34 cellular contexts compared by ENCODE assay signal in the genomic region with DNA sequence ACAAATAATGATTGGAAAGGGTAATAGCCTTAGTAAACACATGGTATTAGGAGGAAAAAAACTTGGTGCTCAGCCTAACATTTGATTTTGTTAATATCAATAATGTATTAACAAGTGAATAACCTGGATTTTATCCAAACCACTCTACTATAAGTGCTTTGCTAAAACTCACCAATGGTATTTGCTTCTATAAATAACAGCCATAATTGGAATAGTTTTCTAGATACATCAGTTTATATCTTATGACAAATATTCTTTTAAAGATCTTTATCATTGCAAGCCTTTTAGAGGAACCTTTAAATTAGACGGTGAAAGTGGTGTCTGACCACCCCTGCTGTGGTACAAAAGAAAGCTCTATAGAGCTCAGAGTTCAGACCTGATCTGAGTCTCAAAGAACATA.
"Had no signal": no experiment of that assay in that cellular context is flagged by ENCODE, and none has a peak within 500 bp of the region (broad histone marks: within the 10 kb centered on the region; RNA-seq: fewer than 3 reads in every experiment).

No MANE protein-coding gene starts in this region.

- H3K4me3 Mint-ChIP-seq: activated CD4-positive, alpha-beta memory T cell treated with anti-CD3 and anti-CD28 coated beads for 36 hours; activated CD4-positive, alpha-beta T cell treated with anti-CD3 and anti-CD28 coated beads for 36 hours; activated CD4-positive, alpha-beta T cell treated with anti-CD3 and anti-CD28 coated beads, Interleukin-2, amount 10 ng/mL, durations not matched to agents 24 days and 14 days; activated CD8-positive, alpha-beta memory T cell treated with anti-CD3 and anti-CD28 coated beads, Interleukin-2, amount 10 ng/mL, durations not matched to agents 7 days and 5 days; activated CD8-positive, alpha-beta T cell treated with anti-CD3 and anti-CD28 coated beads, Interleukin-2, amount 10 ng/mL, durations not matched to agents 7 days and 5 days; activated naive CD4-positive, alpha-beta T cell treated with anti-CD3 and anti-CD28 coated beads for 36 hours; activated naive CD4-positive, alpha-beta T cell treated with anti-CD3 and anti-CD28 coated beads, Interleukin-2, amount 50 U/mL, for 24 hours; activated naive CD8-positive, alpha-beta T cell treated with anti-CD3 and anti-CD28 coated beads for 36 hours; activated naive CD8-positive, alpha-beta T cell treated with anti-CD3 and anti-CD28 coated beads, Interleukin-2, amount 50 U/mL, for 24 hours; activated T-helper 1 cell treated with anti-CD3 and anti-CD28 coated beads, Interleukin-12 subunit alpha, Interleukin-12 subunit beta, Interleukin-2, Interleukin-4 antibody, amounts not matched to agents 30 ng/mL and 10 ng/mL and 1 ng/mL, durations not matched to agents 14 hours and 24 hours and 36 hours; central memory CD8-positive, alpha-beta T cell; dendritic cell treated with granulocyte-macrophage colony-stimulating factor and Interleukin-4, amounts not matched to agents 40 ng/mL and 50 ng/mL, for 4 days; effector memory CD8-positive, alpha-beta T cell; T-helper 17 cell; T-helper 2 cell treated with Interferon-gamma antibody and Interleukin-4, amounts not matched to agents 5 μg/mL and 100 μg/mL, for 36 hours had no signal

- H3K4me1 Mint-ChIP-seq: activated CD4-positive, alpha-beta T cell treated with anti-CD3 and anti-CD28 coated beads for 36 hours; activated CD4-positive, alpha-beta T cell treated with anti-CD3 and anti-CD28 coated beads, Interleukin-2, amount 10 ng/mL, durations not matched to agents 24 days and 14 days; activated CD8-positive, alpha-beta memory T cell treated with anti-CD3 and anti-CD28 coated beads, Interleukin-2, amount 10 ng/mL, durations not matched to agents 7 days and 5 days; activated naive CD4-positive, alpha-beta T cell treated with anti-CD3 and anti-CD28 coated beads, Interleukin-2, amount 50 U/mL, for 24 hours; activated naive CD8-positive, alpha-beta T cell treated with anti-CD3 and anti-CD28 coated beads for 36 hours; activated naive CD8-positive, alpha-beta T cell treated with anti-CD3 and anti-CD28 coated beads, Interleukin-2, amount 50 U/mL, for 24 hours; central memory CD8-positive, alpha-beta T cell; T-helper 17 cell had no signal

- H3K36me3 Mint-ChIP-seq: activated CD4-positive, alpha-beta memory T cell treated with anti-CD3 and anti-CD28 coated beads for 36 hours; activated CD8-positive, alpha-beta memory T cell treated with anti-CD3 and anti-CD28 coated beads, Interleukin-2, amount 10 ng/mL, durations not matched to agents 7 days and 5 days; activated naive CD4-positive, alpha-beta T cell treated with anti-CD3 and anti-CD28 coated beads, Interleukin-2, amount 50 U/mL, for 24 hours; activated naive CD8-positive, alpha-beta T cell treated with anti-CD3 and anti-CD28 coated beads for 36 hours had no signal

- H3K9me3 Mint-ChIP-seq: activated CD4-positive, alpha-beta T cell treated with anti-CD3 and anti-CD28 coated beads, Interleukin-2, amount 10 ng/mL, durations not matched to agents 24 days and 14 days; activated naive CD8-positive, alpha-beta T cell treated with anti-CD3 and anti-CD28 coated beads for 36 hours; activated T-helper 1 cell treated with anti-CD3 and anti-CD28 coated beads, Interleukin-12 subunit alpha, Interleukin-12 subunit beta, Interleukin-2, Interleukin-4 antibody, amounts not matched to agents 30 ng/mL and 10 ng/mL and 1 ng/mL, durations not matched to agents 14 hours and 24 hours and 36 hours; dendritic cell treated with granulocyte-macrophage colony-stimulating factor and Interleukin-4, amounts not matched to agents 40 ng/mL and 50 ng/mL, for 4 days; T-helper 2 cell treated with Interferon-gamma antibody and Interleukin-4, amounts not matched to agents 5 μg/mL and 100 μg/mL, for 36 hours had no signal

- H3K79me2 ChIP-seq: hepatocyte had no signal

- H3K27me3 Mint-ChIP-seq: activated CD4-positive, alpha-beta memory T cell treated with anti-CD3 and anti-CD28 coated beads for 36 hours; activated CD4-positive, alpha-beta T cell treated with anti-CD3 and anti-CD28 coated beads for 36 hours; activated CD4-positive, alpha-beta T cell treated with anti-CD3 and anti-CD28 coated beads, Interleukin-2, amount 10 ng/mL, durations not matched to agents 24 days and 14 days; activated CD8-positive, alpha-beta memory T cell treated with anti-CD3 and anti-CD28 coated beads, Interleukin-2, amount 10 ng/mL, durations not matched to agents 7 days and 5 days; activated naive CD4-positive, alpha-beta T cell treated with anti-CD3 and anti-CD28 coated beads, Interleukin-2, amount 50 U/mL, for 24 hours; activated naive CD8-positive, alpha-beta T cell treated with anti-CD3 and anti-CD28 coated beads for 36 hours; central memory CD8-positive, alpha-beta T cell; dendritic cell treated with granulocyte-macrophage colony-stimulating factor and Interleukin-4, amounts not matched to agents 40 ng/mL and 50 ng/mL, for 4 days; effector memory CD8-positive, alpha-beta T cell; T-helper 17 cell had no signal

- H3K27me3 ChIP-seq: adrenal gland, brain microvascular endothelial cell, esophagus muscularis mucosa, foreskin keratinocyte, gastrocnemius medialis, heart left ventricle, hepatocyte had no signal

- H3K4me2 ChIP-seq: hepatocyte had no signal

- H3K27ac Mint-ChIP-seq: activated CD4-positive, alpha-beta memory T cell treated with anti-CD3 and anti-CD28 coated beads for 36 hours; activated CD4-positive, alpha-beta T cell treated with anti-CD3 and anti-CD28 coated beads for 36 hours; activated CD4-positive, alpha-beta T cell treated with anti-CD3 and anti-CD28 coated beads, Interleukin-2, amount 10 ng/mL, durations not matched to agents 24 days and 14 days; activated CD8-positive, alpha-beta memory T cell treated with anti-CD3 and anti-CD28 coated beads, Interleukin-2, amount 10 ng/mL, durations not matched to agents 7 days and 5 days; activated CD8-positive, alpha-beta T cell treated with anti-CD3 and anti-CD28 coated beads, Interleukin-2, amount 10 ng/mL, durations not matched to agents 7 days and 5 days; activated naive CD4-positive, alpha-beta T cell treated with anti-CD3 and anti-CD28 coated beads for 36 hours; activated naive CD4-positive, alpha-beta T cell treated with anti-CD3 and anti-CD28 coated beads, Interleukin-2, amount 50 U/mL, for 24 hours; activated naive CD8-positive, alpha-beta T cell treated with anti-CD3 and anti-CD28 coated beads for 36 hours; activated naive CD8-positive, alpha-beta T cell treated with anti-CD3 and anti-CD28 coated beads, Interleukin-2, amount 50 U/mL, for 24 hours; activated T-helper 1 cell treated with anti-CD3 and anti-CD28 coated beads, Interleukin-12 subunit alpha, Interleukin-12 subunit beta, Interleukin-2, Interleukin-4 antibody, amounts not matched to agents 30 ng/mL and 10 ng/mL and 1 ng/mL, durations not matched to agents 14 hours and 24 hours and 36 hours; activated T-helper 2 cell treated with anti-CD3 and anti-CD28 coated beads, Interferon-gamma antibody, Interleukin-2, Interleukin-4, amounts not matched to agents 10 μg/mL and 5 μg/mL and 100 μg/mL, durations not matched to agents 14 hours and 24 hours and 36 hours; dendritic cell treated with granulocyte-macrophage colony-stimulating factor and Interleukin-4, amounts not matched to agents 40 ng/mL and 50 ng/mL, for 4 days; effector memory CD8-positive, alpha-beta T cell; T-helper 17 cell; T-helper 2 cell treated with Interferon-gamma antibody and Interleukin-4, amounts not matched to agents 5 μg/mL and 100 μg/mL, for 36 hours had no signal

- H3K9me3 ChIP-seq: adrenal gland, esophagus muscularis mucosa, gastrocnemius medialis had no signal

- H3K4me1 ChIP-seq: adrenal gland, esophagus muscularis mucosa, foreskin keratinocyte, gastrocnemius medialis, heart left ventricle had no signal

- DNase-seq: activated CD4-positive, alpha-beta memory T cell treated with anti-CD3 and anti-CD28 coated beads for 36 hours; activated CD4-positive, alpha-beta T cell treated with anti-CD3 and anti-CD28 coated beads for 36 hours; activated CD4-positive, alpha-beta T cell treated with anti-CD3 and anti-CD28 coated beads, Interleukin-2, amount 10 ng/mL, durations not matched to agents 24 days and 14 days; activated CD4-positive, CD25-positive, alpha-beta regulatory T cell; activated CD4-positive, CD25-positive, alpha-beta regulatory T cell treated with anti-CD3 and anti-CD28 coated beads, Interleukin-2, amount 50 U/mL, for 72 hours; activated CD8-positive, alpha-beta memory T cell treated with anti-CD3 and anti-CD28 coated beads, Interleukin-2, amount 10 ng/mL, durations not matched to agents 7 days and 5 days; activated CD8-positive, alpha-beta memory T cell treated with anti-CD3 and anti-CD28 coated beads, Interleukin-2, amount 50 U/mL, for 4 hours; activated CD8-positive, alpha-beta T cell treated with anti-CD3 and anti-CD28 coated beads, Interleukin-2, amount 10 ng/mL, durations not matched to agents 7 days and 5 days; activated effector memory CD4-positive, alpha-beta T cell treated with anti-CD3 and anti-CD28 coated beads, Interleukin-2, amount 50 U/mL, for 16 hours; activated naive CD4-positive, alpha-beta T cell treated with anti-CD3 and anti-CD28 coated beads for 36 hours; activated naive CD8-positive, alpha-beta T cell treated with anti-CD3 and anti-CD28 coated beads for 36 hours; activated naive CD8-positive, alpha-beta T cell treated with anti-CD3 and anti-CD28 coated beads, Interleukin-2, amount 50 U/mL, for 24 hours; activated T-cell treated with anti-CD3 and anti-CD28 coated beads, Interleukin-2, amount 50 U/mL, for 1 hour; activated T-cell treated with anti-CD3 and anti-CD28 coated beads, Interleukin-2, amount 50 U/mL, for 48 hours; adrenal gland; brain microvascular endothelial cell; dorsolateral prefrontal cortex; effector CD4-positive, alpha-beta T cell; effector memory CD8-positive, alpha-beta T cell; erythroblast; gastrocnemius medialis; glutamatergic neuron; heart left ventricle; T-helper 17 cell had no signal

- H3K36me3 ChIP-seq: adrenal gland, brain microvascular endothelial cell, esophagus muscularis mucosa, gastrocnemius medialis, heart left ventricle had no signal

- H3K27ac ChIP-seq: adrenal gland, brain microvascular endothelial cell, coronary artery, dorsolateral prefrontal cortex, esophagus muscularis mucosa, foreskin keratinocyte, gastrocnemius medialis, heart left ventricle, hepatocyte had no signal

- H2AFZ ChIP-seq: hepatocyte had no signal

- ATAC-seq: activated CD4-positive, alpha-beta T cell treated with anti-CD3 and anti-CD28 coated beads for 36 hours; activated CD8-positive, alpha-beta memory T cell treated with anti-CD3 and anti-CD28 coated beads, Interleukin-2, amount 10 ng/mL, durations not matched to agents 7 days and 5 days; activated CD8-positive, alpha-beta T cell treated with anti-CD3 and anti-CD28 coated beads, Interleukin-2, amount 10 ng/mL, durations not matched to agents 7 days and 5 days; activated naive CD8-positive, alpha-beta T cell treated with anti-CD3 and anti-CD28 coated beads, Interleukin-2, amount 50 U/mL, for 24 hours; effector memory CD8-positive, alpha-beta T cell; gastrocnemius medialis; heart left ventricle; T-helper 17 cell had no signal

- H3K4me3 ChIP-seq: adrenal gland, coronary artery, dorsolateral prefrontal cortex, esophagus muscularis mucosa, gastrocnemius medialis, heart left ventricle, hepatocyte had no signal
